23 cellular contexts compared by ENCODE assay signal in genomic region chr4:957231-957580, GRCh38. TPM values are rescaled to one million over a fixed set of nuclear protein-coding genes. Genes with fewer than 3 reads are reported as not detected.
"Had no signal": no experiment of that assay in that cellular context is flagged by ENCODE, and none has a peak within 500 bp of the region (broad histone marks: within the 10 kb centered on the region; RNA-seq: fewer than 3 reads in every experiment).

No MANE protein-coding gene starts in this region.

- H3K36me3 Mint-ChIP-seq: activated naive CD4-positive, alpha-beta T cell treated with anti-CD3 and anti-CD28 coated beads, Interleukin-2, amount 50 U/mL, for 72 hours had no signal

- H3K4me2 ChIP-seq: smooth muscle cell had no signal

- H3K4me3 Mint-ChIP-seq: activated CD4-positive, alpha-beta memory T cell treated with anti-CD3 and anti-CD28 coated beads, Interleukin-2, amount 10 ng/mL, durations not matched to agents 7 days and 5 days; activated CD4-positive, alpha-beta T cell treated with anti-CD3 and anti-CD28 coated beads, Interleukin-2, amount 10 ng/mL, durations not matched to agents 24 days and 14 days; activated T-cell treated with anti-CD3 and anti-CD28 coated beads, Interleukin-2, amount 50 U/mL, for 72 hours; nephron; stimulated activated naive B cell treated with anti-CD40 and anti-IgM and Interleukin-4, amounts not matched to agents 10 μg/mL and 1 μg/mL and 100 μg/mL, for 72 hours had no signal

- H3K4me1 ChIP-seq: ascending aorta, left lung, pancreas, right lobe of liver, upper lobe of left lung had no signal

- H3K27me3 ChIP-seq: ascending aorta, brain microvascular endothelial cell, left lung, pancreas, right lobe of liver, upper lobe of left lung had no signal

- H3K27me3 Mint-ChIP-seq: activated CD4-positive, alpha-beta memory T cell treated with anti-CD3 and anti-CD28 coated beads, Interleukin-2, amount 10 ng/mL, durations not matched to agents 7 days and 5 days; activated CD4-positive, alpha-beta T cell treated with anti-CD3 and anti-CD28 coated beads, Interleukin-2, amount 10 ng/mL, durations not matched to agents 24 days and 14 days; stimulated activated naive B cell treated with anti-CD40 and anti-IgM and Interleukin-4, amounts not matched to agents 10 μg/mL and 1 μg/mL and 100 μg/mL, for 72 hours had no signal

- H3K4me3 ChIP-seq: ascending aorta, left lung, pancreas, right lobe of liver, smooth muscle cell, thoracic aorta, upper lobe of left lung had no signal

- H3K27ac ChIP-seq: ascending aorta, brain microvascular endothelial cell, left lung, pancreas, right lobe of liver, thoracic aorta, upper lobe of left lung had no signal

- H3K4me1 Mint-ChIP-seq: activated CD4-positive, alpha-beta memory T cell treated with anti-CD3 and anti-CD28 coated beads, Interleukin-2, amount 10 ng/mL, durations not matched to agents 7 days and 5 days; activated CD4-positive, alpha-beta T cell treated with anti-CD3 and anti-CD28 coated beads, Interleukin-2, amount 10 ng/mL, durations not matched to agents 24 days and 14 days; nephron had no signal

- H3K9me3 ChIP-seq: ascending aorta, left lung, pancreas, right lobe of liver, thoracic aorta, upper lobe of left lung had no signal

- ATAC-seq: activated CD4-positive, CD25-positive, alpha-beta regulatory T cell treated with anti-CD3 and anti-CD28 coated beads, Interleukin-2, amount 50 U/mL, for 24 hours; activated naive CD4-positive, alpha-beta T cell treated with anti-CD3 and anti-CD28 coated beads, Interleukin-2, amount 50 U/mL, for 72 hours; activated T-cell treated with anti-CD3 and anti-CD28 coated beads, Interleukin-2, amount 50 U/mL, for 72 hours; left lung; pancreas; right lobe of liver had no signal

- DNase-seq: activated CD4-positive, alpha-beta memory T cell treated with anti-CD3 and anti-CD28 coated beads, Interleukin-2, amount 10 ng/mL, durations not matched to agents 7 days and 5 days; activated CD4-positive, alpha-beta T cell treated with anti-CD3 and anti-CD28 coated beads, Interleukin-2, amount 10 ng/mL, durations not matched to agents 24 days and 14 days; activated gamma-delta T cell; activated T-cell treated with anti-CD3 and anti-CD28 coated beads, Interleukin-2, amount 50 U/mL, for 72 hours; brain microvascular endothelial cell; central memory CD4-positive, alpha-beta T cell; effector memory CD4-positive, alpha-beta T cell; foreskin melanocyte; midbrain; stimulated activated CD4-positive, alpha-beta T cell treated with anti-CD3 and anti-CD28 coated beads, Interleukin-2, amount 100 ng/mL, for 48 hours; stimulated activated CD8-positive, alpha-beta memory T cell treated with anti-CD3 and anti-CD28 coated beads, Interleukin-4, amount 100 ng/mL, for 48 hours; stimulated activated naive B cell treated with anti-CD40 and anti-IgM and Interleukin-4, amounts not matched to agents 10 μg/mL and 1 μg/mL and 100 μg/mL, for 72 hours; T-helper 2 cell had no signal

- H3K27ac Mint-ChIP-seq: activated CD4-positive, alpha-beta memory T cell treated with anti-CD3 and anti-CD28 coated beads, Interleukin-2, amount 10 ng/mL, durations not matched to agents 7 days and 5 days; activated T-cell treated with anti-CD3 and anti-CD28 coated beads, Interleukin-2, amount 50 U/mL, for 72 hours; nephron; stimulated activated naive B cell treated with anti-CD40 and anti-IgM and Interleukin-4, amounts not matched to agents 10 μg/mL and 1 μg/mL and 100 μg/mL, for 72 hours had no signal

- H3K36me3 ChIP-seq: pancreas had no signal

- H3K9me3 Mint-ChIP-seq: activated CD4-positive, alpha-beta memory T cell treated with anti-CD3 and anti-CD28 coated beads, Interleukin-2, amount 10 ng/mL, durations not matched to agents 7 days and 5 days; activated CD4-positive, alpha-beta T cell treated with anti-CD3 and anti-CD28 coated beads, Interleukin-2, amount 10 ng/mL, durations not matched to agents 24 days and 14 days; activated naive CD4-positive, alpha-beta T cell treated with anti-CD3 and anti-CD28 coated beads, Interleukin-2, amount 50 U/mL, for 72 hours; activated T-cell treated with anti-CD3 and anti-CD28 coated beads, Interleukin-2, amount 50 U/mL, for 72 hours; nephron; stimulated activated naive B cell treated with anti-CD40 and anti-IgM and Interleukin-4, amounts not matched to agents 10 μg/mL and 1 μg/mL and 100 μg/mL, for 72 hours had no signal

RNA-seq across cellular contexts. Expression of gene SLC26A1, which starts 36.0 kb away (rescaled TPM):
- total RNA-seq: activated CD4-positive, alpha-beta T cell treated with anti-CD3 and anti-CD28 coated beads, Interleukin-2, amount 10 ng/mL, durations not matched to agents 24 days and 14 days; activated naive CD4-positive, alpha-beta T cell treated with anti-CD3 and anti-CD28 coated beads, Interleukin-2, amount 50 U/mL, for 72 hours; activated T-cell treated with anti-CD3 and anti-CD28 coated beads, Interleukin-2, amount 50 U/mL, for 72 hours; ascending aorta; thoracic aorta had no signal
